In genomic region chr21:42631142-42631541, GRCh38 we compare ENCODE assay signal across 25 cellular contexts. TPM values are rescaled to one million over a fixed set of nuclear protein-coding genes. Genes with fewer than 3 reads are reported as not detected.
"Had no signal": no experiment of that assay in that cellular context is flagged by ENCODE, and none has a peak within 500 bp of the region (broad histone marks: within the 10 kb centered on the region; RNA-seq: fewer than 3 reads in every experiment).

No MANE protein-coding gene starts in this region.

- H3K27ac ChIP-seq: colonic mucosa, prostate gland, right atrium auricular region, skin epidermis, thoracic aorta, upper lobe of right lung had no signal

- H3K4me3 ChIP-seq: colonic mucosa, prostate gland, right atrium auricular region, skin epidermis, thoracic aorta, upper lobe of right lung had no signal

- H3K4me1 ChIP-seq: colonic mucosa, prostate gland had no signal

- H3K27me3 ChIP-seq: colonic mucosa, right atrium auricular region had no signal

- H3K4me3 Mint-ChIP-seq: brain, neural crest cell had no signal

- DNase-seq: activated CD4-positive, alpha-beta T cell treated with anti-CD3 and anti-CD28 coated beads for 48 hours; activated CD4-positive, CD25-positive, alpha-beta regulatory T cell; activated CD8-positive, alpha-beta memory T cell treated with anti-CD3 and anti-CD28 coated beads, Interleukin-2, amount 50 U/mL, for 48 hours; activated gamma-delta T cell treated with Interleukin-2 at 50 U/mL for 16 hours; activated T-cell treated with anti-CD3 and anti-CD28 coated beads, Interleukin-2, amount 50 U/mL, for 48 hours; anterior cingulate cortex; central memory CD4-positive, alpha-beta T cell; colonic mucosa; erythroblast; foreskin melanocyte; glutamatergic neuron; hypothalamus; mammary epithelial cell; stimulated activated CD4-positive, alpha-beta T cell treated with anti-CD3 and anti-CD28 coated beads, Interleukin-15, amount 100 ng/mL, for 24 hours; stimulated activated CD4-positive, alpha-beta T cell treated with anti-CD3 and anti-CD28 coated beads, Interleukin-2, amount 100 ng/mL, for 48 hours; SW 1271; T-helper 9 cell had no signal

- H3K9me3 Mint-ChIP-seq: brain, neural crest cell had no signal

- H3K36me3 ChIP-seq: colonic mucosa, prostate gland, right atrium auricular region, thoracic aorta, upper lobe of right lung had no signal

- H3K27me3 Mint-ChIP-seq: brain had no signal

- ATAC-seq: upper lobe of right lung had no signal

- H3K27ac Mint-ChIP-seq: brain had no signal

- H3K36me3 Mint-ChIP-seq: brain had no signal

- H3K4me1 Mint-ChIP-seq: neural crest cell had no signal

- H3K9me3 ChIP-seq: colonic mucosa, prostate gland, right atrium auricular region, thoracic aorta, upper lobe of right lung had no signal

RNA-seq across cellular contexts. Expression of gene PDE9A, which starts 22.3 kb away (rescaled TPM):
- total RNA-seq: myocyte had no signal
